ENCODE assay signal across 8 cellular contexts in genomic region chr3:29335438-29335837, GRCh38. TPM values are rescaled to one million over a fixed set of nuclear protein-coding genes. Genes with fewer than 3 reads are reported as not detected.
DNase-seq lines count a peak whose midpoint lies in the region; ATAC-seq, FAIRE-seq and TF ChIP-seq lines count a peak whose summit lies in the region.

No MANE protein-coding gene starts in this region.

- H3K9me3 Mint-ChIP-seq in GM23338 = no peaks in the 10 kb centered on the region
- H3K9me3 Mint-ChIP-seq in CD8-positive, alpha-beta T cell = no peaks in the 10 kb centered on the region

- CTCF ChIA-PET in CD8-positive, alpha-beta T cell (lab: Charles Lee) = no interaction called here

- H3K9me3 ChIP-seq in CD8-positive, alpha-beta T cell (ENCODE audit: low read length) = no peaks in the 10 kb centered on the region

- no peaks in the 10 kb centered on the region for H3K79me2 ChIP-seq in GM23338 (replicated peaks; ENCODE audit: insufficient read depth)

- no peaks in the 10 kb centered on the region for H4K20me1 ChIP-seq in GM23338 (replicated peaks; ENCODE audit: insufficient read depth)

- POLR2A ChIA-PET in CD8-positive, alpha-beta T cell (lab: Charles Lee) = no interaction called here

- H3K27ac ChIP-seq in GM23338 (ENCODE audit: low read depth) = peak overlapping the region; percentile 34; the same call in 1 of the 2 replicates
- H3K27ac ChIP-seq in CD8-positive, alpha-beta T cell (ENCODE audit: low read depth, low read length) = no peak overlapping the region

- intact Hi-C loops in CD8-positive, alpha-beta T cell (cut with DNase I, micrococcal nuclease) = no loop called here

- H3K4me1 Mint-ChIP-seq in GM23338 = peaks cover 28% of the 10 kb centered on the region
- H3K4me1 Mint-ChIP-seq in CD8-positive, alpha-beta T cell (ENCODE audit: low read depth) = no peaks in the 10 kb centered on the region

- peaks cover 22% of the 10 kb centered on the region for H3K4me1 ChIP-seq in GM23338 (ENCODE audit: insufficient read depth)
- H3K4me1 ChIP-seq in CD8-positive, alpha-beta T cell (ENCODE audit: insufficient read depth, low read length) = no peaks in the 10 kb centered on the region

- H3K27me3 Mint-ChIP-seq in GM23338 (ENCODE audit: insufficient read depth, low read depth, poor library complexity) = peaks cover 3% of the 10 kb centered on the region
- H3K27me3 Mint-ChIP-seq in CD8-positive, alpha-beta T cell (ENCODE audit: low read depth) = no peaks in the 10 kb centered on the region

- H2AFZ ChIP-seq in GM23338 = no peak overlapping the region

- FAIRE-seq in endometrium (lab: Jason Lieb, UNC) = peak; percentile 88

- H3K36me3 Mint-ChIP-seq in GM23338 (ENCODE audit: low read depth) = no peaks in the 10 kb centered on the region
- no peaks in the 10 kb centered on the region for H3K36me3 Mint-ChIP-seq in CD8-positive, alpha-beta T cell

- H3K4me3 Mint-ChIP-seq in GM23338 = no peak overlapping the region
- H3K4me3 Mint-ChIP-seq in CD8-positive, alpha-beta T cell = no peak overlapping the region

- peak overlapping the region; percentile 81 for H3K27ac Mint-ChIP-seq in GM23338
- no peak overlapping the region for H3K27ac Mint-ChIP-seq in CD8-positive, alpha-beta T cell

- H3K9me2 ChIP-seq in GM23338 (ENCODE audit: insufficient read depth) = no peaks in the 10 kb centered on the region

- DNase-seq in GM23338 (ENCODE audit: low spot score) (peak; percentile 45), NCI-H526 treated with DMSO at 0.1 percent for 48 hours (lab: John Stamatoyannopoulos, UW) (peak; percentile 39), mucosa of gallbladder (ENCODE audit: low spot score) (peak; percentile 87), inferior parietal cortex (ENCODE audit: extremely low spot score) (no peak)
- no peak for DNase-seq in CD8-positive, alpha-beta T cell
- no peak for DNase-seq in activated CD8-positive, alpha-beta memory T cell treated with anti-CD3 and anti-CD28 coated beads for 24 hours

- H3F3A ChIP-seq in GM23338 (replicated peaks; ENCODE audit: low read depth) = no peaks in the 10 kb centered on the region

- no peaks in the 10 kb centered on the region for H3K27me3 ChIP-seq in GM23338 (ENCODE audit: insufficient read depth)
- no peaks in the 10 kb centered on the region for H3K27me3 ChIP-seq in CD8-positive, alpha-beta T cell (ENCODE audit: insufficient read depth, low read length)

- TF ChIP-seq CTCF in GM23338 (conservative IDR thresholded peaks at IDR 0.05; ENCODE audit: low read depth in 2 of 2) = no peak
- no peak for TF ChIP-seq CTCF in CD8-positive, alpha-beta T cell (IDR thresholded peaks at IDR 0.05)

- no peaks in the 10 kb centered on the region for H3K36me3 ChIP-seq in GM23338 (ENCODE audit: insufficient read depth)
- H3K36me3 ChIP-seq in CD8-positive, alpha-beta T cell (ENCODE audit: insufficient read depth, low read length) = no peaks in the 10 kb centered on the region

- H3K4me2 ChIP-seq in GM23338 = 0 out of 2 replicates have a peak overlapping the region, but pooled peaks have one; percentile 0

- H3K4me3 ChIP-seq in GM23338 = no peak overlapping the region
- H3K4me3 ChIP-seq in CD8-positive, alpha-beta T cell (ENCODE audit: low read depth, low read length) = no peak overlapping the region

- ATAC-seq in GM23338 (peak; percentile 83), HG03135 (IDR thresholded peaks at IDR 0.05; ENCODE audit: unreplicated experiment) (no peak)
- ATAC-seq in CD8-positive, alpha-beta T cell = no peak

TF ChIP-seq in GM23338, 12 proteins besides CTCF, POLR2A, EP300 and RAD21:
- TF ChIP-seq REST (IDR thresholded peaks at IDR 0.05; ENCODE audit: unreplicated experiment) (no peak), STAT1 (IDR thresholded peaks at IDR 0.05; ENCODE audit: unreplicated experiment) (no peak), EZH2 (IDR thresholded peaks at IDR 0.05; ENCODE audit: low read depth, unreplicated experiment) (no peak), ETS1 (IDR thresholded peaks at IDR 0.05) (no peak), ZNF114 (CRISPR knock-in tag; IDR thresholded peaks at IDR 0.05) (no peak), JUNB (IDR thresholded peaks at IDR 0.05; ENCODE audit: unreplicated experiment) (no peak)
TF ChIP-seq in GM23338: peak in this region for 0.

RNA-seq across cellular contexts. Expression of gene RBMS3, which starts 54.6 kb away (rescaled TPM):
- total RNA-seq in GM23338 (2014; rRNA removed; shearing (Covaris generic)) = 3.2 and 5.5 TPM in 2 replicates
- polyA plus RNA-seq in GM23338 (2016; fragmentation: Nextera tagmentation; extraction: Ambion mirVana) = 4.4 and 7.4 TPM in 2 replicates
- total RNA-seq in mucosa of gallbladder = 49.6 TPM
- under 1 TPM in 1 of 2 experiments, not detected in 1; 0.56 TPM for total RNA-seq in CD8-positive, alpha-beta T cell

Comparison
In these comparisons a context has a peak if more than half of its experiments do, and no peak if none do; other contexts are left out.
1. DNase-seq: peak in GM23338 (single experiment), NCI-H526 treated with DMSO at 0.1 percent for 48 hours (single experiment) and mucosa of gallbladder (single experiment); none in CD8-positive, alpha-beta T cell (0 of 7), inferior parietal cortex (single experiment) and activated CD8-positive, alpha-beta memory T cell treated with anti-CD3 and anti-CD28 coated beads for 24 hours (single experiment).